Comparison of ENCODE assay signal across 13 cellular contexts in the genomic region with DNA sequence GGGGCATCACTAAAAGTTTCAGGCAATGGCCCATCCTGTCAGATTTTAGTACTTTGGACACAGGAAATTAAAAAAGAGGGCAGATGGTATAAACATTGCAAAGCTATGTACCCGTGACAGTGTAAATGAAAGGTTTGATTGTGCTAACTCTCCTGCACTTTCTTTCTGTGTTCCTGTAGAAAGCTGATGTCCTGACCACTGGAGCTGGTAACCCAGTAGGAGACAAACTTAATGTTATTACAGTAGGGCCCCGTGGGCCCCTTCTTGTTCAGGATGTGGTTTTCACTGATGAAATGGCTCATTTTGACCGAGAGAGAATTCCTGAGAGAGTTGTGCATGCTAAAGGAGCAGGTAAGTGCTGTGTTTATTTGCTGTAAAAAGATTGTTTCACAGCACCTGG. TPM values are rescaled to one million over a fixed set of nuclear protein-coding genes. Genes with fewer than 3 reads are reported as not detected.
A peak's percentile ranks its signal among the peaks of the same experiment; 100 is the strongest.
DNase-seq lines count a peak whose midpoint lies in the region; ATAC-seq and TF ChIP-seq lines count a peak whose summit lies in the region.
"Had no signal": no experiment of that assay in that cellular context is flagged by ENCODE, and none has a peak within 500 bp of the region (broad histone marks: within the 10 kb centered on the region; RNA-seq: fewer than 3 reads in every experiment).

No MANE protein-coding gene starts in this region.

- H3K4me3 Mint-ChIP-seq in CD8-positive, alpha-beta memory T cell = peak overlapping the region in 3 of 7 donors; percentile 19 to 36 (median 28)
- H3K4me3 Mint-ChIP-seq: brain had no signal

- peaks cover 34 to 59% (median 46%) of the 10 kb centered on the region in 3 donors for H3K4me1 Mint-ChIP-seq in CD8-positive, alpha-beta memory T cell
- H3K4me1 Mint-ChIP-seq: brain had no signal

- peaks cover 26% of the 10 kb centered on the region for H3K36me3 ChIP-seq in CD8-positive, alpha-beta memory T cell (ENCODE audit: insufficient read depth, low read length)
- peaks cover 32% of the 10 kb centered on the region for H3K36me3 ChIP-seq in Panc1 (ENCODE audit: control insufficient read depth, insufficient read depth, low read length)

- H3K36me3 Mint-ChIP-seq in CD8-positive, alpha-beta memory T cell = peaks cover 8 to 49% (median 20%) of the 10 kb centered on the region in 3 donors
- H3K36me3 Mint-ChIP-seq: brain had no signal

- H3K27ac Mint-ChIP-seq in CD8-positive, alpha-beta memory T cell = peak overlapping the region in 5 of 8 donors; percentile 23 to 87 (median 43)

- no peak; the same call in 1 of the 2 replicates for TF ChIP-seq CTCF in Panc1 (IDR thresholded peaks at IDR 0.05)
- no peak for TF ChIP-seq CTCF in dorsolateral prefrontal cortex (IDR thresholded peaks at IDR 0.05 in 54 of 56, conservative IDR thresholded peaks at IDR 0.05 in 2 of 56; ENCODE audit: low read depth in 1 of 56, partially characterized antibody in 56 of 56)
- TF ChIP-seq CTCF in foreskin keratinocyte (conservative IDR thresholded peaks at IDR 0.05) = no peak

- no peaks in the 10 kb centered on the region for H3K9me3 Mint-ChIP-seq in CD8-positive, alpha-beta memory T cell
- H3K9me3 Mint-ChIP-seq: brain had no signal

- in situ Hi-C loops in Panc1 (cut with HindIII; ENCODE audit: low pct_unique_long_range_greater_than_20kb, low sequenced_read_pairs) = no loop called here

- peaks cover 13% of the 10 kb centered on the region for H3K4me1 ChIP-seq in CD8-positive, alpha-beta memory T cell (ENCODE audit: insufficient read depth, low read length)
- H3K4me1 ChIP-seq in Panc1 (ENCODE audit: control insufficient read depth, insufficient read depth, low read length) (0 out of 2 replicates have a peak, but pooled peaks cover 3% of the 10 kb centered on the region), foreskin keratinocyte (no peaks in the 10 kb centered on the region)
- H3K4me1 ChIP-seq: parathyroid adenoma had no signal

- no TSS peak for BruUV-seq in Panc1 (replicated peaks; lab: Mats Ljungman, UMichigan)

- no peak overlapping the region for H3K4me3 ChIP-seq in CD8-positive, alpha-beta memory T cell (ENCODE audit: low read length)
- H3K4me3 ChIP-seq in Panc1 (ENCODE audit: low read depth in 2 of 2, low read length in 2 of 2) (no peak overlapping the region), dorsolateral prefrontal cortex (no peak overlapping the region)
- H3K4me3 ChIP-seq: upper lobe of left lung had no signal

- H3K27me3 ChIP-seq in CD8-positive, alpha-beta memory T cell (ENCODE audit: insufficient read depth, low read length, poor library complexity, severe bottlenecking) = no peaks in the 10 kb centered on the region
- H3K27me3 ChIP-seq in Panc1 (ENCODE audit: control insufficient read depth, insufficient read depth, low read length) (no peaks in the 10 kb centered on the region), dorsolateral prefrontal cortex (no peaks in the 10 kb centered on the region), foreskin keratinocyte (no peaks in the 10 kb centered on the region)
- H3K27me3 ChIP-seq: upper lobe of left lung had no signal

- H3K27me3 Mint-ChIP-seq in CD8-positive, alpha-beta memory T cell = no peaks in the 10 kb centered on the region

- CTCF ChIA-PET in CD8-positive, alpha-beta memory T cell (lab: Charles Lee) = no interaction called here
- CTCF ChIA-PET in Panc1 (lab: Charles Lee) = no interaction called here

- intact Hi-C loops in Panc1 (cut with micrococcal nuclease; ENCODE audit: unreplicated experiment) (no loop called here), dorsolateral prefrontal cortex (cut with DNase I) (no loop called here)

- POLR2A ChIA-PET in CD8-positive, alpha-beta memory T cell (lab: Charles Lee) = no interaction called here
- POLR2A ChIA-PET in Panc1 (lab: Charles Lee) = interaction anchor here (0.6 kb wide), 1 partner anchor 461 kb away, joined by 3 read pairs; no protein-coding TSS in a partner anchor

- ATAC-seq in GM21423 (IDR thresholded peaks at IDR 0.05; ENCODE audit: unreplicated experiment) (peak; percentile 66), Panc1 (no peak), HG03571 (IDR thresholded peaks at IDR 0.05; ENCODE audit: unreplicated experiment) (no peak), HG03039 (IDR thresholded peaks at IDR 0.05; ENCODE audit: unreplicated experiment) (no peak), foreskin keratinocyte (no peak)

- no peak overlapping the region for H3K27ac ChIP-seq in CD8-positive, alpha-beta memory T cell (ENCODE audit: low read depth, low read length)
- H3K27ac ChIP-seq in Panc1 (ENCODE audit: low read length) (0 out of 2 replicates have a peak overlapping the region, but pooled peaks have one; percentile 4), dorsolateral prefrontal cortex (no peak overlapping the region), foreskin keratinocyte (no peak overlapping the region)
- H3K27ac ChIP-seq: parathyroid adenoma had no signal

- H3K9me3 ChIP-seq in CD8-positive, alpha-beta memory T cell (ENCODE audit: low read length) = no peaks in the 10 kb centered on the region
- no peaks in the 10 kb centered on the region for H3K9me3 ChIP-seq in Panc1 (ENCODE audit: control insufficient read depth, insufficient read depth, low read depth, low read length)
- H3K9me3 ChIP-seq: upper lobe of left lung had no signal

- no peak for DNase-seq in CD8-positive, alpha-beta memory T cell
- no peak for DNase-seq in Panc1 (ENCODE audit: low read depth, low spot score)
- DNase-seq in iris pigment epithelial cell (ENCODE audit: low read depth) = peak; percentile 31
- DNase-seq in dorsolateral prefrontal cortex = no peak
- no peak for DNase-seq in foreskin keratinocyte
- DNase-seq: kidney glomerular epithelial cell, NCI-H2029 treated with DMSO at 0.1 percent for 48 hours, upper lobe of left lung had no signal

RNA-seq across cellular contexts. Expression of a gene that starts 10.3 kb away (rescaled TPM):
- total RNA-seq in CD8-positive, alpha-beta memory T cell = 10 to 100 TPM; 21.8 to 23.4 TPM
- polyA plus RNA-seq in CD8-positive, alpha-beta memory T cell = 80.4 TPM
- total RNA-seq in Panc1 (2021; ENCODE audit: unreplicated experiment) = 65.9 TPM
- polyA plus RNA-seq in Panc1 (2012; ENCODE audit: insufficient read length) = 71.5 TPM
- 10 to 100 TPM; 22.7 to 77.5 (median 39.2) TPM for total RNA-seq in dorsolateral prefrontal cortex
- 29.7 and 41.1 TPM in 2 replicates for total RNA-seq in foreskin keratinocyte
- 17.0 and 20.8 TPM in 2 replicates for polyA plus RNA-seq in foreskin keratinocyte
